8 cellular contexts compared by ENCODE assay signal in genomic region chr3:29280675-29281264, GRCh38. TPM values are rescaled to one million over a fixed set of nuclear protein-coding genes. Genes with fewer than 3 reads are reported as not detected.
DNase-seq lines count a peak whose midpoint lies in the region; ATAC-seq, FAIRE-seq and TF ChIP-seq lines count a peak whose summit lies in the region.

RBMS3 (plus strand) TSS chr3:29281071.

- WGBS in HUES64 = 2% methylated on average over 12 of the region's 13 CpGs
- 0 to 1% methylated on average over 7 to 9 of the region's 13 CpGs for WGBS in mesodermal cell (ENCODE audit: insufficient coverage in 2 of 2), 2 experiments

- H3K4me1 ChIP-seq in HUES64 (ENCODE audit: insufficient read depth, low read length) (peaks cover 60% of the 10 kb centered on the region), mesodermal cell (ENCODE audit: control insufficient read depth, insufficient read depth, low read length, poor library complexity, severe bottlenecking) (peaks cover 18% of the 10 kb centered on the region), thoracic aorta (ENCODE audit: control insufficient read depth in 1 of 2, low read depth in 2 of 2) (peaks cover 3 to 23% of the 10 kb centered on the region in 2 donors)

- FAIRE-seq in GM19239 (lab: Jason Lieb, UNC) (peak; percentile 66), TTC549 (lab: Jason Lieb, UNC) (peak; percentile 94)

- peak; percentile 6 for DNase-seq in DMS 273 treated with DMSO at 0.1 percent for 48 hours (lab: John Stamatoyannopoulos, UW)
- no peak for DNase-seq in GM19239 (ENCODE audit: insufficient read length, low spot score)
- DNase-seq in thoracic aorta (ENCODE audit: low spot score) = peak; percentile 81
- DNase-seq in activated CD4-positive, CD25-positive, alpha-beta regulatory T cell (lab: John Stamatoyannopoulos, UW) = no peak

- peak within 1 kb of the TSS; percentile 63 for H3K9ac ChIP-seq in HUES64 (ENCODE audit: low read depth, low read length)

- H3K9me3 ChIP-seq in HUES64 (ENCODE audit: insufficient read depth, low read depth, low read length) (no peaks in the 10 kb centered on the region), mesodermal cell (ENCODE audit: control insufficient read depth, low read length) (no peaks in the 10 kb centered on the region), thoracic aorta (no peaks in the 10 kb centered on the region)

- H3K27me3 ChIP-seq in HUES64 (ENCODE audit: insufficient read depth, low read length) (no peaks in the 10 kb centered on the region), thoracic aorta (replicated peaks; ENCODE audit: insufficient read depth) (no peaks in the 10 kb centered on the region)

- H3K27ac ChIP-seq in HUES64 (ENCODE audit: low read depth, low read length) (peak within 1 kb of the TSS; percentile 59), mesodermal cell (ENCODE audit: low read depth, low read length, severe bottlenecking) (peak within 1 kb of the TSS; percentile 95), thoracic aorta (peak within 1 kb of the TSS; percentile 93 to 94)

- TF ChIP-seq CTCF in thoracic aorta (IDR thresholded peaks at IDR 0.05) = peak; percentile 55

- peak; percentile 79 for ATAC-seq in esophagus mucosa
- peak; percentile 74 for ATAC-seq in thoracic aorta (ENCODE audit: insufficient number of reproducible peaks, low FRiP score, low read depth)

- H3K36me3 ChIP-seq in HUES64 (ENCODE audit: insufficient read depth, low read length) (no peaks in the 10 kb centered on the region), mesodermal cell (ENCODE audit: control insufficient read depth, insufficient read depth, low read length) (no peaks in the 10 kb centered on the region), thoracic aorta (no peaks in the 10 kb centered on the region)

- peak within 1 kb of the TSS; percentile 51 for H3K4me3 ChIP-seq in HUES64 (ENCODE audit: low read length)
- peak within 1 kb of the TSS; percentile 71 for H3K4me3 ChIP-seq in mesodermal cell (ENCODE audit: extremely low read depth, insufficient read depth, low read length, poor library complexity, severe bottlenecking)
- peak within 1 kb of the TSS; percentile 88 for H3K4me3 ChIP-seq in thoracic aorta

RNA-seq across cellular contexts. Expression of gene RBMS3, which starts in this region (rescaled TPM):
- polyA plus RNA-seq in HUES64 (2013, experiment 1 of 2) = 2.4 TPM
- polyA plus RNA-seq in HUES64 (2013, experiment 2 of 2) = 4.8 TPM
- total RNA-seq in esophagus mucosa = 3.4 TPM
- polyA plus RNA-seq in mesodermal cell (2013, experiment 1 of 2) = 26.3 TPM
- 24.8 TPM for polyA plus RNA-seq in mesodermal cell (2013, experiment 2 of 2)
- 100 to 1,000 TPM; 149 to 186 TPM for total RNA-seq in thoracic aorta

Comparison
In these comparisons a context has a peak if more than half of its experiments do, and no peak if none do; other contexts are left out.
1. RNA of gene RBMS3 (total RNA-seq): 149 to 186 TPM in thoracic aorta; 3.4 TPM in esophagus mucosa (single experiment); every median in the first group is over 10 times any median in the second.
2. DNase-seq: peak in DMS 273 treated with DMSO at 0.1 percent for 48 hours (single experiment) and thoracic aorta (single experiment); none in GM19239 (single experiment) and activated CD4-positive, CD25-positive, alpha-beta regulatory T cell (0 of 4).
3. Peak in every context shown above with its lines, with median percentiles within 50 percentile points of each other: H3K27ac ChIP-seq and H3K4me3 ChIP-seq.